In genomic region chr14:95533391-95533821, GRCh38 we compare ENCODE assay signal across 8 cellular contexts. TPM values are rescaled to one million over a fixed set of nuclear protein-coding genes. Genes with fewer than 3 reads are reported as not detected.
DNase-seq lines count a peak whose midpoint lies in the region; ATAC-seq and TF ChIP-seq lines count a peak whose summit lies in the region.

No MANE protein-coding gene starts in this region.

- H3K27me3 Mint-ChIP-seq in nephron (ENCODE audit: low read depth) = no peaks in the 10 kb centered on the region

- peak overlapping the region; percentile 83 to 99 (median 96) for H3K4me2 ChIP-seq in BLaER1 treated with 17β-estradiol and CSF1 and Interleukin-3, amounts not matched to agents 10 nM and 100 nM

- H3K4me1 Mint-ChIP-seq in nephron = peaks cover 76% of the 10 kb centered on the region

- no peak for ATAC-seq in HG02610 (IDR thresholded peaks at IDR 0.05; ENCODE audit: unreplicated experiment)
- no peak for ATAC-seq in GM18502 (IDR thresholded peaks at IDR 0.05; ENCODE audit: poor library complexity, unreplicated experiment)

- DNase-seq in HT1080 (ENCODE audit: low read depth) (peak; percentile 57), RPMI7951 (ENCODE audit: low read depth) (peak; percentile 49), NCI-H345 treated with DMSO at 0.1 percent for 48 hours (lab: John Stamatoyannopoulos, UW; ENCODE audit: unreplicated experiment) (no peak)

- peak overlapping the region; percentile 78 to 97 (median 92) for H3K4me3 ChIP-seq in BLaER1 treated with 17β-estradiol and CSF1 and Interleukin-3, amounts not matched to agents 10 nM and 100 nM
- peak overlapping the region; percentile 95 for H3K4me3 ChIP-seq in ectodermal cell (ENCODE audit: insufficient read depth, low read depth, low read length)

- peaks cover 0 to 59% (median 35%) of the 10 kb centered on the region in 11 experiments; a peak in 19 of 22 replicates for H4K20me1 ChIP-seq in BLaER1 treated with 17β-estradiol and CSF1 and Interleukin-3, amounts not matched to agents 10 nM and 100 nM

- H3K9ac ChIP-seq in BLaER1 treated with 17β-estradiol and CSF1 and Interleukin-3, amounts not matched to agents 10 nM and 100 nM = peak overlapping the region; percentile 83 to 95 (median 92)

- H3K9me3 ChIP-seq in BLaER1 treated with 17β-estradiol and CSF1 and Interleukin-3, amounts not matched to agents 10 nM and 100 nM (replicated peaks in 1 of 11) = no peaks in the 10 kb centered on the region
- H3K9me3 ChIP-seq in ectodermal cell (ENCODE audit: control insufficient read depth, low read length) = no peaks in the 10 kb centered on the region

- H3K36me3 ChIP-seq in BLaER1 treated with 17β-estradiol and CSF1 and Interleukin-3, amounts not matched to agents 10 nM and 100 nM = peaks cover 0 to 27% (median 9%) of the 10 kb centered on the region in 11 experiments; a peak in 12 of 22 replicates
- H3K36me3 ChIP-seq in ectodermal cell (ENCODE audit: control insufficient read depth, insufficient read depth, low read length) = no peaks in the 10 kb centered on the region

- WGBS in ectodermal cell, 2 experiments = 19 to 23% methylated on average over 10 of the region's 10 CpGs

- peak overlapping the region; percentile 89 to 92 (median 90) for H3K4me3 Mint-ChIP-seq in nephron

- H3K27me3 ChIP-seq in BLaER1 treated with 17β-estradiol and CSF1 and Interleukin-3, amounts not matched to agents 10 nM and 100 nM = no peaks in the 10 kb centered on the region
- no peaks in the 10 kb centered on the region for H3K27me3 ChIP-seq in ectodermal cell (ENCODE audit: control insufficient read depth, insufficient read depth, low read length, poor library complexity, severe bottlenecking)

- H3K9me3 Mint-ChIP-seq in nephron = no peaks in the 10 kb centered on the region

- peak overlapping the region; percentile 57 to 92 (median 86) for H3K27ac Mint-ChIP-seq in nephron

- H3K36me3 Mint-ChIP-seq in nephron (ENCODE audit: low read depth) = peaks cover 6% of the 10 kb centered on the region

- peaks cover 56 to 78% (median 67%) of the 10 kb centered on the region in 10 experiments for H3K4me1 ChIP-seq in BLaER1 treated with 17β-estradiol and CSF1 and Interleukin-3, amounts not matched to agents 10 nM and 100 nM
- peaks cover 28% of the 10 kb centered on the region for H3K4me1 ChIP-seq in ectodermal cell (ENCODE audit: control insufficient read depth, insufficient read depth, low read length)

- H3K27ac ChIP-seq in BLaER1 treated with 17β-estradiol and CSF1 and Interleukin-3, amounts not matched to agents 10 nM and 100 nM = peak overlapping the region; percentile 52 to 98 (median 94); a peak in 21 of 22 replicates
- no peak overlapping the region for H3K27ac ChIP-seq in ectodermal cell (ENCODE audit: insufficient read depth, low read depth, low read length, poor library complexity, severe bottlenecking)

- TF ChIP-seq CTCF in nephron (IDR thresholded peaks at IDR 0.05; ENCODE audit: unreplicated experiment in 3 of 3) = no peak

RNA-seq across cellular contexts. Expression of gene GLRX5, which starts 1.4 kb away (rescaled TPM):
- total RNA-seq in HT1080 (2014; rRNA removed; shearing (Covaris generic)) = 112 and 114 TPM in 2 replicates
- polyA plus RNA-seq in HT1080 (2015; cell fraction: cytosol; rRNA removed) = 65.5 and 67.0 TPM in 2 replicates
- 14.3 and 14.4 TPM in 2 replicates for polyA plus RNA-seq in HT1080 (2015; cell fraction: nucleus; rRNA removed)
- 65.4 and 65.7 TPM in 2 replicates for total RNA-seq in RPMI7951 (2014; rRNA removed; shearing (Covaris generic))
- 92.8 TPM for polyA plus RNA-seq in ectodermal cell (2013, experiment 1 of 4)
- polyA plus RNA-seq in ectodermal cell (2013, experiment 2 of 4) = 95.7 TPM
- polyA plus RNA-seq in ectodermal cell (2013, experiment 3 of 4) = 76.1 TPM
- 79.0 TPM for polyA plus RNA-seq in ectodermal cell (2013, experiment 4 of 4)

RNA-seq across cellular contexts. Expression of gene SYNE3, which starts 17.0 kb away (rescaled TPM):
- 2.3 and 2.4 TPM in 2 replicates for total RNA-seq in HT1080 (2014; rRNA removed; shearing (Covaris generic))
- polyA plus RNA-seq in HT1080 (2015; cell fraction: cytosol; rRNA removed) = 0.43 TPM in 2 replicates
- 4.0 and 5.1 TPM in 2 replicates for polyA plus RNA-seq in HT1080 (2015; cell fraction: nucleus; rRNA removed)
- 6.0 and 6.2 TPM in 2 replicates for total RNA-seq in RPMI7951 (2014; rRNA removed; shearing (Covaris generic))
- polyA plus RNA-seq in ectodermal cell (2013, experiment 1 of 4) = 0.04 TPM
- 0.20 TPM for polyA plus RNA-seq in ectodermal cell (2013, experiment 2 of 4)
- polyA plus RNA-seq in ectodermal cell (2013, experiment 3 of 4) = 0.05 TPM
- polyA plus RNA-seq in ectodermal cell (2013, experiment 4 of 4) = 0.12 TPM
